8 cellular contexts compared by ENCODE assay signal in the genomic region with DNA sequence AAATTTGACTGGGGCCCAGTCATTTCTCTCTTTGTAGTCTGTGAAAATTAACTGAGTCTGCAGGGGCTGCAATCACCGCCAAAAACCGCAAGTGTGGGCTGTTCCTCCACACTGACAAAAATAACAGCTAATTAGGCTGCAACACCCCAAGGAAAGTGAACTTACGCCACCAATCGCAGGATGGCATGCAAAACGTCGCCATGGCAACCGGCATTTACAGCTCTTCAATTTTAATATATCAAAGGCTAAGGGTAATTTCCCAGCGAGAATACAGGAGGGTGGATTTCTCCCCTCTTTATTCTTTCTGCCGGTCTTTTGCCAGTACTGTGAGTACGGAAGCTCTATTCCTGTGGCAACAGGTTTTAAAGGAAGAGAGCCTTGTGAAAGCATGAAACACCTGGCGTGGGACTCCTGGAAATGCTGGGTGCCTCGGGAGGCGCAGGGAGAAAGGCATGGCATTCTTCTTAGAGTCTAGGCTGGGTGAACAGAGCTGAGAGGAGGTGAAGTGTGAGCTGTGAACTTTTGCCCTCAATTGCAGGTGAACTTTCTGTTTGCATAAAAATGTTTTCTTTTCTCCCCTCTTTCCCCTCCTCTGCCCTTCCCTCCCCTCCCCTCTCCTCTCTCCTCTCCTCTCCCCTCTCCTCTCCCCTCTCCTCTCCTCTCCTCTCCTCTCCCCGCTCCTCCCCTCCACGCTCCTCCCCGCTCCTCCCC.
DNase-seq lines count a peak whose midpoint lies in the region; ATAC-seq lines count a peak whose summit lies in the region.

No MANE protein-coding gene starts in this region.

- peaks cover 42% of the 10 kb centered on the region for H3K4me1 Mint-ChIP-seq in memory B cell

- peak overlapping the region; percentile 55 to 72 (median 67) for H3K4me2 ChIP-seq in BLaER1 treated with 17β-estradiol and CSF1 and Interleukin-3, amounts not matched to agents 10 nM and 100 nM

- peaks cover 14 to 42% (median 29%) of the 10 kb centered on the region in 10 experiments for H3K4me1 ChIP-seq in BLaER1 treated with 17β-estradiol and CSF1 and Interleukin-3, amounts not matched to agents 10 nM and 100 nM

- H3K9me3 Mint-ChIP-seq in memory B cell, result no peaks in the 10 kb centered on the region

- H3K36me3 ChIP-seq in BLaER1 treated with 17β-estradiol and CSF1 and Interleukin-3, amounts not matched to agents 10 nM and 100 nM, result no peaks in the 10 kb centered on the region

- H3K4me3 Mint-ChIP-seq in memory B cell, result peak overlapping the region; percentile 95

- H4K20me1 ChIP-seq in BLaER1 treated with 17β-estradiol and CSF1 and Interleukin-3, amounts not matched to agents 10 nM and 100 nM, result no peaks in the 10 kb centered on the region

- H3K27ac Mint-ChIP-seq in memory B cell, result peak overlapping the region; percentile 99

- H3K9ac ChIP-seq in BLaER1 treated with 17β-estradiol and CSF1 and Interleukin-3, amounts not matched to agents 10 nM and 100 nM, result peak overlapping the region in 4 of 11 experiments; percentile 30 to 52 (median 46); a peak in 6 of 22 replicates

- H3K9me3 ChIP-seq in BLaER1 treated with 17β-estradiol and CSF1 and Interleukin-3, amounts not matched to agents 10 nM and 100 nM (replicated peaks in 1 of 11), result no peaks in the 10 kb centered on the region

- ATAC-seq in GM19455 (IDR thresholded peaks at IDR 0.05; ENCODE audit: unreplicated experiment), result peak; percentile 76
- peak; percentile 81 for ATAC-seq in HG03521 (IDR thresholded peaks at IDR 0.05; ENCODE audit: unreplicated experiment)
- peak; percentile 85 for ATAC-seq in memory B cell (ENCODE audit: low read depth)

- H3K36me3 Mint-ChIP-seq in memory B cell, result no peaks in the 10 kb centered on the region

- H3K27ac ChIP-seq in BLaER1 treated with 17β-estradiol and CSF1 and Interleukin-3, amounts not matched to agents 10 nM and 100 nM, result peak overlapping the region in 7 of 11 experiments; percentile 19 to 63 (median 38); a peak in 8 of 22 replicates

- peak overlapping the region in 7 of 10 experiments; percentile 19 to 54 (median 26); a peak in 7 of 20 replicates for H3K4me3 ChIP-seq in BLaER1 treated with 17β-estradiol and CSF1 and Interleukin-3, amounts not matched to agents 10 nM and 100 nM

- no peaks in the 10 kb centered on the region for H3K27me3 ChIP-seq in BLaER1 treated with 17β-estradiol and CSF1 and Interleukin-3, amounts not matched to agents 10 nM and 100 nM

- no peaks in the 10 kb centered on the region for H3K27me3 Mint-ChIP-seq in memory B cell

- DNase-seq in RPMI8226 (peak; percentile 87), memory B cell (ENCODE audit: low spot score in 2 of 2) (peak; percentile 75 to 80), GF-D8 (lab: John Stamatoyannopoulos, UW) (no peak)
- DNase-seq in activated effector memory CD4-positive, alpha-beta T cell treated with anti-CD3 and anti-CD28 coated beads, Interleukin-2, amount 50 U/mL, for 16 hours, result peak; percentile 92
- peak; percentile 65 to 72 for DNase-seq in stimulated activated CD8-positive, alpha-beta memory T cell treated with anti-CD3 and anti-CD28 coated beads, Interleukin-7, amount 100 ng/mL, for 4 hours (ENCODE audit: low read depth in 2 of 2)
